In the genomic region with DNA sequence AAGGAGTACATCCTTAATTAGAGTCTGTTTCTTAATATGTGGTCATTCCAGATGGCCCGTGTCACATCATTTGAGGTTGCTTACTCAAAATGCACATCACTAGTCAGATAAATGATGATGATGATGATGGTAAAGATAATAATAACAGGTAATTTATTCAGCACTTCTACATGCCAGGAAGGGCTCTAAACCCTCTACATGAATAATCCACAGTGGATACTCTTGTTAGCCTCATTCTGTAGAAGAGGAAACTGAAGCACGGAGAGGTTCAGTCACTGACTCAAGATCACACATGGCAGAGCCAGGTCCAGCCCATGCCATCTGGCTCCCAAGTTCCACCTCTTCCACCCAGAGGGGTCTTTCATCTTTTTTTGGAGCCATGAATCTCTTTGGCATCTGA, we compare ENCODE assay signal across 25 cellular contexts. TPM values are rescaled to one million over a fixed set of nuclear protein-coding genes. Genes with fewer than 3 reads are reported as not detected.
A peak's percentile ranks its signal among the peaks of the same experiment; 100 is the strongest.
DNase-seq lines count a peak whose midpoint lies in the region; ATAC-seq, FAIRE-seq and TF ChIP-seq lines count a peak whose summit lies in the region.
"Had no signal": no experiment of that assay in that cellular context is flagged by ENCODE, and none has a peak within 500 bp of the region (broad histone marks: within the 10 kb centered on the region; RNA-seq: fewer than 3 reads in every experiment).

No MANE protein-coding gene starts in this region.

- WGBS in A549 (ENCODE audit: missing lambda C conversion rate): 94% methylated on average over 2 of the region's 2 CpGs
- WGBS in esophagus squamous epithelium, 2 donors: 77 to 90% methylated on average over 2 of the region's 2 CpGs

- TF ChIP-seq POLR2A in A549 (IDR thresholded peaks at IDR 0.05; ENCODE audit: low read length) (no peak), esophagus squamous epithelium (IDR thresholded peaks at IDR 0.05) (no peak)

- no peak for TF ChIP-seq RAD21 in A549 (conservative IDR thresholded peaks at IDR 0.05 in 1 of 2, IDR thresholded peaks at IDR 0.05 in 1 of 2)

- H3K4me1 ChIP-seq in A549 (peaks cover 38% of the 10 kb centered on the region), esophagus squamous epithelium (peaks cover 26 to 76% (median 62%) of the 10 kb centered on the region in 3 donors), skeletal muscle tissue (ENCODE audit: control insufficient read depth in 3 of 3, insufficient read depth in 3 of 3, low read length in 3 of 3) (peaks cover 42 to 45% (median 44%) of the 10 kb centered on the region in 3 donors)

- DNase-seq in A549 (ENCODE audit: low read depth in 1 of 2, low spot score in 1 of 2): no peak
- DNase-seq in NCI-H1694 (lab: John Stamatoyannopoulos, UW): peak; percentile 24
- no peak for DNase-seq in esophagus squamous epithelium (lab: John Stamatoyannopoulos, UW)
- no peak for DNase-seq in dermis blood vessel endothelial cell
- no peak for DNase-seq in Kasumi-1 (lab: John Stamatoyannopoulos, UW)
- DNase-seq in left lobe of liver (ENCODE audit: low spot score): no peak
- DNase-seq in HUDEP-2 (lab: John Stamatoyannopoulos, UW; ENCODE audit: unreplicated experiment in 76 of 76): no peak
- DNase-seq: activated CD4-positive, alpha-beta T cell treated with anti-CD3 and anti-CD28 coated beads, Interleukin-2, amount 50 U/mL, for 4 hours; activated CD8-positive, alpha-beta memory T cell treated with anti-CD3 and anti-CD28 coated beads, Interleukin-2, amount 50 U/mL, for 4 hours; activated naive CD8-positive, alpha-beta T cell treated with anti-CD3 and anti-CD28 coated beads for 36 hours; brain microvascular endothelial cell; EL; endodermal cell; left ventricle myocardium inferior; midbrain; NCI-H1105 treated with DMSO at 0.1 percent for 48 hours; NCI-H510A treated with DMSO at 0.1 percent for 48 hours; posterior cingulate gyrus; SK-N-SH; stimulated activated CD4-positive, alpha-beta T cell treated with anti-CD3 and anti-CD28 coated beads, Interleukin-1b, Interleukin-23, amount 100 ng/mL, for 48 hours; trophoblast cell had no signal

- H3K27ac ChIP-seq in A549: peak overlapping the region; percentile 32 to 80; a peak in 4 of 6 replicates
- H3K27ac ChIP-seq in esophagus squamous epithelium: peak overlapping the region; percentile 44 to 86 (median 70)
- H3K27ac ChIP-seq in skeletal muscle tissue (ENCODE audit: low read depth, low read length): peak overlapping the region; percentile 57
- H3K27ac ChIP-seq: HL-60 had no signal

- no peaks in the 10 kb centered on the region for H3K27me3 ChIP-seq in esophagus squamous epithelium
- H3K27me3 ChIP-seq in skeletal muscle tissue (ENCODE audit: control insufficient read depth in 3 of 3, insufficient read depth in 3 of 3, low read length in 3 of 3): no peaks in the 10 kb centered on the region
- H3K27me3 ChIP-seq: brain microvascular endothelial cell had no signal

- H3K9me3 ChIP-seq in A549 (no peaks in the 10 kb centered on the region), esophagus squamous epithelium (no peaks in the 10 kb centered on the region), skeletal muscle tissue (ENCODE audit: control insufficient read depth in 3 of 3, low read length in 3 of 3) (no peaks in the 10 kb centered on the region)
- H3K9me3 ChIP-seq: left ventricle myocardium inferior, SK-N-SH had no signal

- H3K4me3 ChIP-seq in A549 (no peak overlapping the region), esophagus squamous epithelium (no peak overlapping the region), skeletal muscle tissue (ENCODE audit: low read length in 3 of 3) (no peak overlapping the region)
- H3K4me3 ChIP-seq: GM23338, left ventricle myocardium inferior had no signal

- H3K4me2 ChIP-seq in A549: no peak overlapping the region
- H3K4me2 ChIP-seq: GM23338 had no signal

- FAIRE-seq in A549 (lab: Jason Lieb, UNC): no peak

- TF ChIP-seq CTCF in A549 (IDR thresholded peaks at IDR 0.05): no peak
- TF ChIP-seq CTCF in esophagus squamous epithelium (IDR thresholded peaks at IDR 0.05): no peak

- H3K9ac ChIP-seq in skeletal muscle tissue (ENCODE audit: low read depth in 1 of 3, low read length in 3 of 3): no peak overlapping the region
- H3K9ac ChIP-seq: SK-N-SH had no signal

- ATAC-seq in A549 (no peak), left lobe of liver (no peak)
- ATAC-seq: GM23338, WTC11 had no signal

- intact Hi-C loops in esophagus squamous epithelium (cut with DNase I): no loop called here

- TF ChIP-seq EP300 in A549 (IDR thresholded peaks at IDR 0.05): no peak

- H3K36me3 ChIP-seq in esophagus squamous epithelium: no peaks in the 10 kb centered on the region
- no peaks in the 10 kb centered on the region for H3K36me3 ChIP-seq in skeletal muscle tissue (ENCODE audit: control insufficient read depth in 3 of 3, insufficient read depth in 3 of 3, low read length in 3 of 3)
- H3K36me3 ChIP-seq: brain microvascular endothelial cell, left ventricle myocardium inferior had no signal

- CTCF ChIA-PET in A549 (lab: Yijun Ruan, JAX): interaction anchor here (4.6 kb wide), 1 partner anchor 9 kb away, joined by 44 read pairs; no protein-coding TSS in a partner anchor

- POLR2A ChIA-PET in A549 (lab: Yijun Ruan, JAX): no interaction called here

TF ChIP-seq in A549, 52 proteins besides CTCF, POLR2A, EP300 and RAD21:
- TF ChIP-seq, protein P1, sequence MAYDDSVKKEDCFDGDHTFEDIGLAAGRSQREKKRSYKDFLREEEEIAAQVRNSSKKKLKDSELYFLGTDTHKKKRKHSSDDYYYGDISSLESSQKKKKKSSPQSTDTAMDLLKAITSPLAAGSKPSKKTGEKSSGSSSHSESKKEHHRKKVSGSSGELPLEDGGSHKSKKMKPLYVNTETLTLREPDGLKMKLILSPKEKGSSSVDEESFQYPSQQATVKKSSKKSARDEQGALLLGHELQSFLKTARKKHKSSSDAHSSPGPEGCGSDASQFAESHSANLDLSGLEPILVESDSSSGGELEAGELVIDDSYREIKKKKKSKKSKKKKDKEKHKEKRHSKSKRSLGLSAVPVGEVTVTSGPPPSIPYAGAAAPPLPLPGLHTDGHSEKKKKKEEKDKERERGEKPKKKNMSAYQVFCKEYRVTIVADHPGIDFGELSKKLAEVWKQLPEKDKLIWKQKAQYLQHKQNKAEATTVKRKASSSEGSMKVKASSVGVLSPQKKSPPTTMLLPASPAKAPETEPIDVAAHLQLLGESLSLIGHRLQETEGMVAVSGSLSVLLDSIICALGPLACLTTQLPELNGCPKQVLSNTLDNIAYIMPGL (CRISPR knock-in tag; IDR thresholded peaks at IDR 0.05; ENCODE audit: borderline replicate concordance): no peak
- TF ChIP-seq ESRRA (IDR thresholded peaks at IDR 0.05; ENCODE audit: borderline replicate concordance, low read length) (no peak), RCOR1 (IDR thresholded peaks at IDR 0.05; ENCODE audit: low read depth, low read length) (no peak)
- TF ChIP-seq, protein P2, sequence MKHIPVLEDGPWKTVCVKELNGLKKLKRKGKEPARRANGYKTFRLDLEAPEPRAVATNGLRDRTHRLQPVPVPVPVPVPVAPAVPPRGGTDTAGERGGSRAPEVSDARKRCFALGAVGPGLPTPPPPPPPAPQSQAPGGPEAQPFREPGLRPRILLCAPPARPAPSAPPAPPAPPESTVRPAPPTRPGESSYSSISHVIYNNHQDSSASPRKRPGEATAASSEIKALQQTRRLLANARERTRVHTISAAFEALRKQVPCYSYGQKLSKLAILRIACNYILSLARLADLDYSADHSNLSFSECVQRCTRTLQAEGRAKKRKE (CRISPR knock-in tag; IDR thresholded peaks at IDR 0.05; ENCODE audit: low read depth): no peak

RNA-seq across cellular contexts. Expression of a gene that starts 11.7 kb away (rescaled TPM):
- 15.5 TPM in 2 replicates for polyA plus RNA-seq in A549 (2011; rRNA removed)
- 6.9 and 9.8 TPM in 2 replicates for polyA plus RNA-seq in A549 (2012; cell fraction: cytosol; rRNA removed)
- polyA plus RNA-seq in A549 (2012; cell fraction: nucleus; rRNA removed): 11.7 and 13.3 TPM in 2 replicates
- polyA plus RNA-seq in A549 (2017; fragmentation: RNase III; extraction: RNeasy Plus Mini Kit Qiagen cat#74134 plus additional on column Dnase treatment): 12.4 to 15.4 TPM (median 15.1 TPM) in 3 replicates
- polyA minus RNA-seq in A549 (2011; rRNA and poly(A)+ RNA removed): 20.4 and 21.2 TPM in 2 replicates
- total RNA-seq in esophagus squamous epithelium: 10 to 100 TPM in 3 of 4 donors, 1 to 10 TPM in 1; 7.1 to 22.1 (median 13.8) TPM
- 12.0 TPM for total RNA-seq in skeletal muscle tissue
- total RNA-seq in dermis blood vessel endothelial cell: 15.0 and 29.4 TPM in 2 replicates
- 3.8 TPM for total RNA-seq in left lobe of liver
